ENCODE assay signal across 15 cellular contexts in genomic region chr6:141403827-141404226, GRCh38.
DNase-seq lines count a peak whose midpoint lies in the region; ATAC-seq, FAIRE-seq and TF ChIP-seq lines count a peak whose summit lies in the region.
"Had no signal": no experiment of that assay in that cellular context is flagged by ENCODE, and none has a peak within 500 bp of the region (broad histone marks: within the 10 kb centered on the region; RNA-seq: fewer than 3 reads in every experiment).

No MANE protein-coding gene starts in this region.

- H3K4me3 ChIP-seq in bronchial epithelial cell (ENCODE audit: low read depth, low read length) (no peak overlapping the region), thoracic aorta (peak overlapping the region; percentile 24)
- H3K4me3 ChIP-seq: gastroesophageal sphincter had no signal

- H3K27ac ChIP-seq in thoracic aorta = peak overlapping the region; percentile 56 to 59
- H3K27ac ChIP-seq: gastroesophageal sphincter had no signal

- intact Hi-C loops in natural killer cell (cut with micrococcal nuclease) = loop anchor here (5.0 kb wide), 1 partner anchor 158 kb away; no protein-coding TSS in a partner anchor

- peak; percentile 77 for FAIRE-seq in bronchial epithelial cell (lab: Jason Lieb, UNC)

- no peak for DNase-seq in HFFc6
- DNase-seq in bronchial epithelial cell (ENCODE audit: low read depth) = peak; percentile 8
- DNase-seq in iris pigment epithelial cell (ENCODE audit: low read depth) = peak; percentile 75
- DNase-seq in thoracic aorta (ENCODE audit: low spot score) = no peak
- no peak for DNase-seq in natural killer cell
- no peak for DNase-seq in mesothelial cell of epicardium (ENCODE audit: low spot score in 2 of 2, unreplicated experiment in 2 of 2)
- DNase-seq in anterior cingulate cortex (lab: John Stamatoyannopoulos, UW) = no peak
- DNase-seq: activated CD4-positive, alpha-beta T cell treated with anti-CD3 and anti-CD28 coated beads for 4 hours; activated T-cell treated with anti-CD3 and anti-CD28 coated beads, Interleukin-2, amount 50 U/mL, for 4 hours; amygdala; CD8-positive, alpha-beta memory T cell; midbrain; NCI-H2029 treated with DMSO at 0.1 percent for 48 hours; NCI-H774 had no signal

- H3K9me3 Mint-ChIP-seq in HFFc6 (peaks cover 14% of the 10 kb centered on the region), natural killer cell (peaks cover 0 to under 1% of the 10 kb centered on the region in 2 donors), mesothelial cell of epicardium (peaks cover 21% of the 10 kb centered on the region)

- H3K4me3 Mint-ChIP-seq in HFFc6 = no peak overlapping the region
- H3K4me3 Mint-ChIP-seq in natural killer cell = no peak overlapping the region
- H3K4me3 Mint-ChIP-seq in mesothelial cell of epicardium = no peak overlapping the region
- H3K4me3 Mint-ChIP-seq: activated T-cell treated with anti-CD3 and anti-CD28 coated beads, Interleukin-2, amount 50 U/mL, for 4 hours; CD8-positive, alpha-beta memory T cell had no signal

- H3K27me3 Mint-ChIP-seq in HFFc6 (ENCODE audit: insufficient read depth) (no peaks in the 10 kb centered on the region), natural killer cell (ENCODE audit: low read depth in 2 of 2) (peaks cover 0 to 5% of the 10 kb centered on the region in 2 donors), mesothelial cell of epicardium (ENCODE audit: low read depth) (no peaks in the 10 kb centered on the region)

- H3K27ac Mint-ChIP-seq in HFFc6 (peak overlapping the region; percentile 1; the same call in 1 of the 2 replicates), natural killer cell (no peak overlapping the region), mesothelial cell of epicardium (no peak overlapping the region)

- H3K4me1 ChIP-seq in thoracic aorta (ENCODE audit: control insufficient read depth in 1 of 2, low read depth in 2 of 2) = peaks cover 36 to 40% of the 10 kb centered on the region in 2 donors

- ATAC-seq in thoracic aorta (ENCODE audit: insufficient number of reproducible peaks, low FRiP score, low read depth) (no peak), natural killer cell (no peak)
- ATAC-seq: activated T-cell treated with anti-CD3 and anti-CD28 coated beads, Interleukin-2, amount 50 U/mL, for 4 hours; gastroesophageal sphincter had no signal

- no peaks in the 10 kb centered on the region for H3K36me3 ChIP-seq in bronchial epithelial cell (ENCODE audit: control insufficient read depth, insufficient read depth, low read length)
- H3K36me3 ChIP-seq in thoracic aorta = no peaks in the 10 kb centered on the region
- H3K36me3 ChIP-seq: gastroesophageal sphincter had no signal

- H3K4me1 Mint-ChIP-seq in HFFc6 (ENCODE audit: low read depth) (peaks cover 50% of the 10 kb centered on the region), natural killer cell (peaks cover 8 to 9% of the 10 kb centered on the region in 2 donors), mesothelial cell of epicardium (peaks cover 8% of the 10 kb centered on the region)

- peaks cover 18% of the 10 kb centered on the region for H3K36me3 Mint-ChIP-seq in HFFc6 (ENCODE audit: low read depth)
- peaks cover 2% of the 10 kb centered on the region for H3K36me3 Mint-ChIP-seq in natural killer cell
- peaks cover 13% of the 10 kb centered on the region for H3K36me3 Mint-ChIP-seq in mesothelial cell of epicardium

- H3K9me3 ChIP-seq in thoracic aorta = peaks cover 14% of the 10 kb centered on the region

- TF ChIP-seq CTCF in HFFc6 (IDR thresholded peaks at IDR 0.05) = no peak
- no peak for TF ChIP-seq CTCF in bronchial epithelial cell (IDR thresholded peaks at IDR 0.05; ENCODE audit: insufficient read depth, low read length, severe bottlenecking)
- TF ChIP-seq CTCF in thoracic aorta (IDR thresholded peaks at IDR 0.05) = no peak
- TF ChIP-seq CTCF in natural killer cell (IDR thresholded peaks at IDR 0.05) = no peak
- TF ChIP-seq CTCF in mesothelial cell of epicardium (IDR thresholded peaks at IDR 0.05; ENCODE audit: unreplicated experiment) = no peak

- no peaks in the 10 kb centered on the region for H3K27me3 ChIP-seq in bronchial epithelial cell (ENCODE audit: control insufficient read depth, insufficient read depth, low read length)
- H3K27me3 ChIP-seq in thoracic aorta (replicated peaks; ENCODE audit: insufficient read depth) = no peaks in the 10 kb centered on the region
- H3K27me3 ChIP-seq: gastroesophageal sphincter had no signal

Comparison
In these comparisons a context has a peak if more than half of its experiments do, and no peak if none do; other contexts are left out.
1. DNase-seq: peak in bronchial epithelial cell (single experiment) and iris pigment epithelial cell (single experiment); none in HFFc6 (single experiment), thoracic aorta (single experiment), natural killer cell (single experiment), mesothelial cell of epicardium (0 of 2) and anterior cingulate cortex (0 of 58).